8 cellular contexts compared by ENCODE assay signal in genomic region chr19:17075860-17076538, GRCh38. TPM values are rescaled to one million over a fixed set of nuclear protein-coding genes. Genes with fewer than 3 reads are reported as not detected.
DNase-seq lines count a peak whose midpoint lies in the region; ATAC-seq and TF ChIP-seq lines count a peak whose summit lies in the region.

No MANE protein-coding gene starts in this region.

- H3K36me3 ChIP-seq in CD4-positive, alpha-beta memory T cell (ENCODE audit: insufficient read depth, low read length), result peaks cover 15% of the 10 kb centered on the region

- H3K4me1 ChIP-seq in CD4-positive, alpha-beta memory T cell (ENCODE audit: insufficient read depth, low read length), result peaks cover 60% of the 10 kb centered on the region

- ATAC-seq in activated B cell treated with CpG ODN at 0.5 μM for 24 hours (ENCODE audit: low read depth), result no peak
- no peak for ATAC-seq in GM18519 (IDR thresholded peaks at IDR 0.05; ENCODE audit: low FRiP score, unreplicated experiment)

- H3K4me3 ChIP-seq in CD4-positive, alpha-beta memory T cell (ENCODE audit: low read length in 2 of 2), result peak overlapping the region; percentile 66 to 77

- POLR2A ChIA-PET in CD4-positive, alpha-beta memory T cell (lab: Charles Lee; ENCODE audit: partially characterized antibody), result interaction anchor here (0.8 to 5.6 kb wide), 16 partner anchors 10 to 447 kb away, joined by 3 to 84 read pairs (median 6); partner anchors contain the start of genes BABAM1, DDA1, OCEL1 and USE1
- POLR2A ChIA-PET in activated B cell treated with CpG ODN at 0.5 μM for 24 hours (lab: Charles Lee), result interaction anchor here (0.5 to 2.4 kb wide), 25 partner anchors 10 to 417 kb away, joined by 3 to 17 read pairs (median 4); partner anchors contain the start of genes ANKLE1, BABAM1, GTPBP3 and OCEL1

- DNase-seq in CD4-positive, alpha-beta memory T cell, result peak; percentile 41 to 65 (median 43)
- DNase-seq in KBM-7 (peak; percentile 57), activated B cell treated with CpG ODN at 0.5 μM for 24 hours (peak; percentile 53), dermis blood vessel endothelial cell (peak; percentile 50), mesothelial cell of epicardium (ENCODE audit: low spot score in 2 of 2, unreplicated experiment in 2 of 2) (no peak), iPS-NIHi7 (ENCODE audit: extremely low spot score) (no peak)
- DNase-seq in stimulated activated CD8-positive, alpha-beta memory T cell treated with anti-CD3 and anti-CD28 coated beads, Interleukin-7, amount 100 ng/mL, for 4 hours (ENCODE audit: low read depth in 2 of 2), result peak; percentile 43 to 55

- H3K27ac ChIP-seq in CD4-positive, alpha-beta memory T cell (ENCODE audit: low read depth, low read length), result peak overlapping the region; percentile 76

- H3K36me3 Mint-ChIP-seq in CD4-positive, alpha-beta memory T cell, result peaks cover 3 to 26% of the 10 kb centered on the region in 2 donors
- peaks cover 31% of the 10 kb centered on the region for H3K36me3 Mint-ChIP-seq in activated B cell treated with CpG ODN at 0.5 μM for 24 hours (ENCODE audit: low read depth)
- peaks cover 3% of the 10 kb centered on the region for H3K36me3 Mint-ChIP-seq in mesothelial cell of epicardium

- in situ Hi-C loops in KBM-7 (cut with MboI; ENCODE audit: low pct_unique_long_range_greater_than_20kb, low sequenced_read_pairs), result no loop called here

- no peaks in the 10 kb centered on the region for H3K9me3 ChIP-seq in CD4-positive, alpha-beta memory T cell (ENCODE audit: control insufficient read depth in 1 of 2, low read length in 2 of 2)

- H3K4me3 Mint-ChIP-seq in CD4-positive, alpha-beta memory T cell, result peak overlapping the region; percentile 95 to 100 (median 98)
- H3K4me3 Mint-ChIP-seq in activated B cell treated with CpG ODN at 0.5 μM for 24 hours, result peak overlapping the region; percentile 98
- H3K4me3 Mint-ChIP-seq in mesothelial cell of epicardium, result peak overlapping the region; percentile 94

- peak overlapping the region; percentile 89 to 99 (median 98) for H3K27ac Mint-ChIP-seq in CD4-positive, alpha-beta memory T cell
- H3K27ac Mint-ChIP-seq in activated B cell treated with CpG ODN at 0.5 μM for 24 hours (peak overlapping the region; percentile 94), mesothelial cell of epicardium (peak overlapping the region; percentile 83)

- intact Hi-C loops in CD4-positive, alpha-beta memory T cell (cut with micrococcal nuclease), result loop anchor here (1.0 to 2.0 kb wide), 8 partner anchors 9 to 261 kb away; partner anchors contain the start of genes BABAM1, GTPBP3, OCEL1 and USE1
- intact Hi-C loops in activated B cell treated with CpG ODN at 0.5 μM for 24 hours (cut with micrococcal nuclease), result loop anchor here (1.0 to 5.0 kb wide), 11 partner anchors 14 to 390 kb away; partner anchors contain the start of genes BABAM1, CCDC194 and OCEL1

- no peaks in the 10 kb centered on the region for H3K27me3 Mint-ChIP-seq in CD4-positive, alpha-beta memory T cell
- H3K27me3 Mint-ChIP-seq in activated B cell treated with CpG ODN at 0.5 μM for 24 hours (no peaks in the 10 kb centered on the region), mesothelial cell of epicardium (ENCODE audit: low read depth) (no peaks in the 10 kb centered on the region)

- no peaks in the 10 kb centered on the region for H3K27me3 ChIP-seq in CD4-positive, alpha-beta memory T cell (ENCODE audit: insufficient read depth, low read length)

- no peaks in the 10 kb centered on the region for H3K9me3 Mint-ChIP-seq in CD4-positive, alpha-beta memory T cell
- H3K9me3 Mint-ChIP-seq in activated B cell treated with CpG ODN at 0.5 μM for 24 hours (no peaks in the 10 kb centered on the region), mesothelial cell of epicardium (no peaks in the 10 kb centered on the region)

- TF ChIP-seq CTCF in activated B cell treated with CpG ODN at 0.5 μM for 24 hours (IDR thresholded peaks at IDR 0.05), result no peak
- no peak for TF ChIP-seq CTCF in mesothelial cell of epicardium (IDR thresholded peaks at IDR 0.05; ENCODE audit: unreplicated experiment)

- peaks cover 40 to 75% (median 55%) of the 10 kb centered on the region in 4 donors for H3K4me1 Mint-ChIP-seq in CD4-positive, alpha-beta memory T cell
- H3K4me1 Mint-ChIP-seq in activated B cell treated with CpG ODN at 0.5 μM for 24 hours (peaks cover 76% of the 10 kb centered on the region), mesothelial cell of epicardium (peaks cover 35% of the 10 kb centered on the region)

- CTCF ChIA-PET in CD4-positive, alpha-beta memory T cell (lab: Charles Lee; ENCODE audit: partially characterized antibody), result interaction anchor here (0.8 to 1.9 kb wide), 6 partner anchors 10 to 229 kb away, joined by 3 to 7 read pairs (median 4); partner anchors contain the start of gene OCEL1
- CTCF ChIA-PET in activated B cell treated with CpG ODN at 0.5 μM for 24 hours (lab: Charles Lee), result interaction anchor here (0.6 to 2.1 kb wide), 5 partner anchors 50 to 192 kb away, joined by 3 to 5 read pairs (median 4); no protein-coding TSS in a partner anchor

RNA-seq across cellular contexts. Expression of gene MYO9B, which starts 0.4 kb away (rescaled TPM):
- 100 to 1,000 TPM; 176 to 181 TPM for total RNA-seq in CD4-positive, alpha-beta memory T cell
- polyA plus RNA-seq in CD4-positive, alpha-beta memory T cell, result 10 to 100 TPM in 1 of 2 donors, 1 to 10 TPM in 1; 1.3 to 25.8 TPM
- total RNA-seq in activated B cell treated with CpG ODN at 0.5 μM for 24 hours, result 217 and 239 TPM in 2 replicates
- total RNA-seq in dermis blood vessel endothelial cell, result 53.6 and 62.1 TPM in 2 replicates
- total RNA-seq in mesothelial cell of epicardium, result 86.0 to 90.8 TPM (median 87.7 TPM) in 3 replicates

RNA-seq across cellular contexts. Expression of gene HAUS8, which starts 0.7 kb away (rescaled TPM):
- 10 to 100 TPM; 20.0 to 20.9 TPM for total RNA-seq in CD4-positive, alpha-beta memory T cell
- polyA plus RNA-seq in CD4-positive, alpha-beta memory T cell, result 10 to 100 TPM in 1 of 2 donors, 1 to 10 TPM in 1; 5.7 to 11.2 TPM
- total RNA-seq in activated B cell treated with CpG ODN at 0.5 μM for 24 hours, result 15.8 and 17.8 TPM in 2 replicates
- 4.1 and 4.6 TPM in 2 replicates for total RNA-seq in dermis blood vessel endothelial cell
- total RNA-seq in mesothelial cell of epicardium, result 11.9 to 14.7 TPM (median 13.3 TPM) in 3 replicates

RNA-seq across cellular contexts. Expression of gene CPAMD8, which starts 49.4 kb away (rescaled TPM):
- total RNA-seq in CD4-positive, alpha-beta memory T cell, result 1 to 10 TPM; 2.0 to 3.0 TPM
- polyA plus RNA-seq in CD4-positive, alpha-beta memory T cell, result under 1 TPM; 0.88 to 0.96 TPM
- total RNA-seq in activated B cell treated with CpG ODN at 0.5 μM for 24 hours, result 1.7 and 1.8 TPM in 2 replicates
- total RNA-seq in dermis blood vessel endothelial cell, result 2.0 and 3.7 TPM in 2 replicates
- 38.8 to 43.0 TPM (median 40.9 TPM) in 3 replicates for total RNA-seq in mesothelial cell of epicardium

Comparison
In these comparisons a context has a peak if more than half of its experiments do, and no peak if none do; other contexts are left out.
1. DNase-seq: peak in CD4-positive, alpha-beta memory T cell (5 of 5), KBM-7 (single experiment), activated B cell treated with CpG ODN at 0.5 μM for 24 hours (single experiment), dermis blood vessel endothelial cell (single experiment) and stimulated activated CD8-positive, alpha-beta memory T cell treated with anti-CD3 and anti-CD28 coated beads, Interleukin-7, amount 100 ng/mL, for 4 hours (2 of 2); none in mesothelial cell of epicardium (0 of 2) and iPS-NIHi7 (single experiment).
2. Peak in every context shown above with its lines, with median percentiles within 50 percentile points of each other: H3K27ac Mint-ChIP-seq and H3K4me3 Mint-ChIP-seq.